8 cellular contexts compared by ENCODE assay signal in the genomic region with DNA sequence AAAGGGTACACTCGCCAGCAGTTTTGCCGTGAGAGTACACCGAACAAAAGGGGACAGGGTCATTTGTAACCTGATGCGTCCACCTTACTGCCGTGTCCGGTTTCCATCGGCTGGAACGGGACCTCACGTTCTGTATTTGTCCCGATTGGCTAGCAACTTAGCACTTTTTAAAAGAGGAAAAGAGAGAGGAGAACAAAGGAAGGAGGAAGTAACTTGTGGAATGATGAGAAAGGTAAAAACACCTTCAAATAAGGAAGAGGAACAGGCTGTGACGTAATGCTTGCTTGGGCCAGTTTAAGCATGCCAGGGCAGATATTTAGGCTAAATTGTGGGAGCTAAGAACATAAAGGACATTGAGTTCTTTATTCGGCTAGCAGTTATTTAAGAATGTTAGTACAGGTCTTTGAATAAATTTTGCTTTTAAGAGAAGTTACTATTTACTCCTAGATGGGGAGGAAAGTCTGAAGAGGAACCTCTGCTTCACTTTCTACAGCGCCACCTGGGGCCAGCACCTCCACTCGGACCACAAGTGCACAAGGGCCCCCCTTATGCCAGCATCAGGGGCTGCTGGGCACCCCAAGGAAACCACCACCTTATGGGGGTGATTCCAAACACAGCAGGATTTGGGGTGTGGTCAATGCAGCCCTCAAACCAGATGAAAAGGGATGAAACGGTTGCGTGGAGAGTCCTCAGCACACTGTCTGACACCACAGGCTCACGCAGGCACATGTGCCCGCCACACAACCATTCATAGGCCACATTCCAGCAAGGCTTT.
DNase-seq lines count a peak whose midpoint lies in the region; TF ChIP-seq lines count a peak whose summit lies in the region.

No MANE protein-coding gene starts in this region.

- no peaks in the 10 kb centered on the region for H3K79me2 ChIP-seq in Loucy (ENCODE audit: insufficient read depth, low read length)

- 0 out of 2 replicates have a peak, but pooled peaks cover 4% of the 10 kb centered on the region for H3F3A ChIP-seq in Loucy (ENCODE audit: low read depth)

- peak overlapping the region; percentile 94 for H2AFZ ChIP-seq in Loucy (ENCODE audit: low read length)

- H3K4me2 ChIP-seq in Loucy (ENCODE audit: low read depth, low read length, poor library complexity, severe bottlenecking), result peak overlapping the region; percentile 96

- CTCF ChIA-PET in GM10248 (lab: Yijun Ruan, JAX), result interaction anchor here (1.0 to 3.4 kb wide), 20 partner anchors 8 to 378 kb away, joined by 3 to 25 read pairs (median 10); a partner anchor contains a TSS

- no peaks in the 10 kb centered on the region for H3K27me3 ChIP-seq in Loucy (ENCODE audit: insufficient read depth, low read length, poor library complexity, severe bottlenecking)
- H3K27me3 ChIP-seq in muscle layer of duodenum (ENCODE audit: low read depth, low read length), result peaks cover 4% of the 10 kb centered on the region

- in situ Hi-C loops in astrocyte of the spinal cord (cut with HindIII; ENCODE audit: low sequenced_read_pairs), result no loop called here

- peaks cover 30% of the 10 kb centered on the region for H3K4me1 ChIP-seq in Loucy (ENCODE audit: insufficient read depth, low read length, poor library complexity, severe bottlenecking)
- peaks cover 12 to 21% of the 10 kb centered on the region in 2 donors for H3K4me1 ChIP-seq in muscle layer of duodenum (ENCODE audit: control insufficient read depth in 1 of 2, insufficient read depth in 2 of 2, low read length in 2 of 2)

- DNase-seq in GM10248 (ENCODE audit: extremely low spot score), result peak; percentile 29
- DNase-seq in astrocyte of the spinal cord (ENCODE audit: low read depth, low spot score), result no peak
- DNase-seq in NCI-H2227 treated with DMSO at 0.1 percent for 48 hours (lab: John Stamatoyannopoulos, UW), result no peak
- no peak for DNase-seq in retina
- no peak for DNase-seq in medulla oblongata (ENCODE audit: extremely low spot score)
- DNase-seq in anterior cingulate cortex (lab: John Stamatoyannopoulos, UW), result no peak

- TF ChIP-seq CTCF in GM10248 (IDR thresholded peaks at IDR 0.05; ENCODE audit: control extremely low read depth, extremely low read depth, low read depth, missing control alignments), result peak; percentile 44
- peak; percentile 69 for TF ChIP-seq CTCF in Loucy (conservative IDR thresholded peaks at IDR 0.05; ENCODE audit: low read length)
- TF ChIP-seq CTCF in astrocyte of the spinal cord (IDR thresholded peaks at IDR 0.05; ENCODE audit: low read depth, low read length), result peak; percentile 29

- no peaks in the 10 kb centered on the region for H3K36me3 ChIP-seq in Loucy (ENCODE audit: insufficient read depth, low read length)
- no peaks in the 10 kb centered on the region for H3K36me3 ChIP-seq in muscle layer of duodenum (ENCODE audit: control insufficient read depth in 1 of 2, insufficient read depth in 2 of 2, low read length in 2 of 2)

- H3K9ac ChIP-seq in Loucy (ENCODE audit: low read depth, low read length, poor library complexity, severe bottlenecking), result peak overlapping the region; percentile 78

- no peaks in the 10 kb centered on the region for H3K9me2 ChIP-seq in Loucy (replicated peaks; ENCODE audit: low read depth, low read length)

- H3K4me3 ChIP-seq in Loucy (ENCODE audit: low read length, poor library complexity, severe bottlenecking) (peak overlapping the region; percentile 78), astrocyte of the spinal cord (ENCODE audit: low read depth, low read length) (no peak overlapping the region), muscle layer of duodenum (ENCODE audit: low read depth in 1 of 2, low read length in 2 of 2) (peak overlapping the region in 1 of 2 donors; percentile 55)

- H3K27ac ChIP-seq in muscle layer of duodenum (ENCODE audit: low read length), result peak overlapping the region; percentile 81

- POLR2A ChIA-PET in GM10248 (lab: Yijun Ruan, JAX), result interaction anchor here (1.3 to 1.8 kb wide), 2 partner anchors 83 to 114 kb away, joined by 5 to 8 read pairs; a partner anchor contains a TSS

- no peaks in the 10 kb centered on the region for H3K9me3 ChIP-seq in Loucy (ENCODE audit: insufficient read depth, low read depth, low read length)
- H3K9me3 ChIP-seq in muscle layer of duodenum (ENCODE audit: control insufficient read depth in 1 of 2, low read length in 2 of 2), result no peaks in the 10 kb centered on the region

- H4K20me1 ChIP-seq in Loucy (ENCODE audit: insufficient read depth, low read length, poor library complexity, severe bottlenecking), result no peaks in the 10 kb centered on the region
